Comparison of ENCODE assay signal across 17 cellular contexts in genomic region chr7:31078363-31078990, GRCh38. TPM values are rescaled to one million over a fixed set of nuclear protein-coding genes. Genes with fewer than 3 reads are reported as not detected.
A peak's percentile ranks its signal among the peaks of the same experiment; 100 is the strongest.
DNase-seq lines count a peak whose midpoint lies in the region; ATAC-seq, FAIRE-seq and TF ChIP-seq lines count a peak whose summit lies in the region.
"Had no signal": no experiment of that assay in that cellular context is flagged by ENCODE, and none has a peak within 500 bp of the region (broad histone marks: within the 10 kb centered on the region; RNA-seq: fewer than 3 reads in every experiment).

No MANE protein-coding gene starts in this region.

- intact Hi-C loops in left ventricle myocardium inferior (cut with micrococcal nuclease) = no loop called here
- intact Hi-C loops in Right ventricle myocardium superior (cut with DNase I) = no loop called here
- intact Hi-C loops in lower lobe of right lung (cut with DNase I) = no loop called here
- intact Hi-C loops in posterior cingulate gyrus (cut with DNase I) = no loop called here

- peak; percentile 17 for FAIRE-seq in urothelium cell line (lab: Jason Lieb, UNC)
- FAIRE-seq: GM12878 had no signal

- H3K36me3 ChIP-seq in left ventricle myocardium inferior (no peaks in the 10 kb centered on the region), lower lobe of right lung (no peaks in the 10 kb centered on the region)
- H3K36me3 ChIP-seq: BLaER1 treated with 17β-estradiol and CSF1 and Interleukin-3, amounts not matched to agents 10 nM and 100 nM had no signal

- H3K4me3 ChIP-seq in left ventricle myocardium inferior (no peak overlapping the region), lower lobe of right lung (no peak overlapping the region)
- H3K4me3 ChIP-seq: BLaER1 treated with 17β-estradiol and CSF1 and Interleukin-3, amounts not matched to agents 10 nM and 100 nM; GM12878; GM23338 had no signal

- peaks cover 31% of the 10 kb centered on the region for H3K4me1 ChIP-seq in left ventricle myocardium inferior
- no peaks in the 10 kb centered on the region for H3K4me1 ChIP-seq in lower lobe of right lung

- DNase-seq in left ventricle myocardium inferior = peak; percentile 13
- DNase-seq in Right ventricle myocardium superior = no peak
- DNase-seq in lower lobe of right lung = peak; percentile 35
- peak in 6 of 10 donors; percentile 31 to 93 (median 71) for DNase-seq in posterior cingulate gyrus
- DNase-seq in urothelium cell line (ENCODE audit: low spot score) = no peak
- DNase-seq in stimulated activated CD4-positive, alpha-beta T cell treated with anti-CD3 and anti-CD28 coated beads, Interleukin-4, amount 100 ng/mL, for 4 hours = no peak
- DNase-seq in NCI-H82 (lab: John Stamatoyannopoulos, UW) = no peak
- DNase-seq: ACHN; CD4-positive, CD25-positive, alpha-beta regulatory T cell; DMS 273 treated with DMSO at 0.1 percent for 48 hours; DMS79; H9 had no signal

- H3K27me3 ChIP-seq in left ventricle myocardium inferior (ENCODE audit: low read depth) = peaks cover 37% of the 10 kb centered on the region
- H3K27me3 ChIP-seq in lower lobe of right lung (ENCODE audit: low read depth) = no peaks in the 10 kb centered on the region
- H3K27me3 ChIP-seq: BLaER1 treated with 17β-estradiol and CSF1 and Interleukin-3, amounts not matched to agents 10 nM and 100 nM had no signal

- H3K27ac ChIP-seq in left ventricle myocardium inferior (replicated peaks) (no peak overlapping the region), lower lobe of right lung (no peak overlapping the region)
- H3K27ac ChIP-seq: BLaER1 treated with 17β-estradiol and CSF1 and Interleukin-3, amounts not matched to agents 10 nM and 100 nM had no signal

- TF ChIP-seq CTCF in left ventricle myocardium inferior (IDR thresholded peaks at IDR 0.05; ENCODE audit: borderline replicate concordance) = no peak
- TF ChIP-seq CTCF in lower lobe of right lung (IDR thresholded peaks at IDR 0.05) = no peak

- H3K9me3 ChIP-seq in left ventricle myocardium inferior (replicated peaks) = no peaks in the 10 kb centered on the region
- H3K9me3 ChIP-seq in lower lobe of right lung = no peaks in the 10 kb centered on the region
- H3K9me3 ChIP-seq: BLaER1 treated with 17β-estradiol and CSF1 and Interleukin-3, amounts not matched to agents 10 nM and 100 nM had no signal

- ATAC-seq in Right ventricle myocardium superior (ENCODE audit: poor library complexity) = no peak
- ATAC-seq in lower lobe of right lung = no peak
- no peak for ATAC-seq in GM21619 (IDR thresholded peaks at IDR 0.05; ENCODE audit: unreplicated experiment)
- ATAC-seq: GM12878, GM23338 had no signal

RNA-seq across cellular contexts. Expression of gene ADCYAP1R1, which starts 26.4 kb away (rescaled TPM):
- total RNA-seq in left ventricle myocardium inferior (2.5 TPM), Right ventricle myocardium superior (4.8 TPM), lower lobe of right lung (2.9 TPM)
- total RNA-seq: CD4-positive, CD25-positive, alpha-beta regulatory T cell; G401; GM12878 had no signal

Comparison
In these comparisons a context has a peak if more than half of its experiments do, and no peak if none do; other contexts are left out.
1. DNase-seq: peak in left ventricle myocardium inferior (single experiment), lower lobe of right lung (single experiment) and posterior cingulate gyrus (6 of 10); none in Right ventricle myocardium superior (single experiment), urothelium cell line (single experiment), stimulated activated CD4-positive, alpha-beta T cell treated with anti-CD3 and anti-CD28 coated beads, Interleukin-4, amount 100 ng/mL, for 4 hours (0 of 2) and NCI-H82 (single experiment).